ENCODE assay signal across 23 cellular contexts in the genomic region with DNA sequence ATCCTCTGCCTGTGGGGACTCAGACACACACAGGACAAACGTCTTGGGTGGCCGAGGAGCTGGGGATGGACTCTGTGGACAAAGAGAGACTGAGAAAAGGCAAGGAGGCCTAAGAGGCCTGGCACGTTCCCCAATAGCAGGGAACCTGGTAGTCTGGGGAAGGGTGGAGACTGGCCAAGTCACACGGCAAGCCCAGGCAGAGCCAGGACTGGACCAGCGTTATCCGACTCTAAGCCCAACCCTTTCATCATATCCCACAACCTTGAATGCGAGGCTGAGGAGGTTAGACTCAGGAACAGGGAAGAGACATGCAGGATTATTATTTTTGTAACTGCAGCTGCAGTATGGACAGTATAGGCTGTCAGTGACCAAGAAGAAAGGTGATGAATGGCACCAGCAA. TPM values are rescaled to one million over a fixed set of nuclear protein-coding genes. Genes with fewer than 3 reads are reported as not detected.
DNase-seq lines count a peak whose midpoint lies in the region; ATAC-seq, FAIRE-seq and TF ChIP-seq lines count a peak whose summit lies in the region.
"Had no signal": no experiment of that assay in that cellular context is flagged by ENCODE, and none has a peak within 500 bp of the region (broad histone marks: within the 10 kb centered on the region; RNA-seq: fewer than 3 reads in every experiment).

No MANE protein-coding gene starts in this region.

- no peak overlapping the region for H3K27ac ChIP-seq in RWPE1
- no peak overlapping the region for H3K27ac ChIP-seq in astrocyte (ENCODE audit: low read depth, low read length)
- H3K27ac ChIP-seq: A549; BLaER1 treated with 17β-estradiol and CSF1 and Interleukin-3, amounts not matched to agents 10 nM and 100 nM had no signal

- no peaks in the 10 kb centered on the region for H3K79me2 ChIP-seq in astrocyte (ENCODE audit: insufficient read depth, low read length)

- no peaks in the 10 kb centered on the region for H4K20me1 ChIP-seq in astrocyte (ENCODE audit: insufficient read depth, low read length)
- H4K20me1 ChIP-seq: BLaER1 treated with 17β-estradiol and CSF1 and Interleukin-3, amounts not matched to agents 10 nM and 100 nM had no signal

- H3K4me1 Mint-ChIP-seq in astrocyte (ENCODE audit: low read depth, unreplicated experiment), result no peaks in the 10 kb centered on the region
- H3K4me1 Mint-ChIP-seq: CD14-positive monocyte had no signal

- H3K9me3 Mint-ChIP-seq in astrocyte (ENCODE audit: unreplicated experiment), result no peaks in the 10 kb centered on the region
- H3K9me3 Mint-ChIP-seq: CD4-positive, alpha-beta T cell had no signal

- TF ChIP-seq CTCF in RWPE1 (conservative IDR thresholded peaks at IDR 0.05; ENCODE audit: low read depth) (no peak), astrocyte (IDR thresholded peaks at IDR 0.05; ENCODE audit: insufficient read depth, low read depth, low read length) (no peak), D721Med (IDR thresholded peaks at IDR 0.05; ENCODE audit: insufficient read depth, missing control alignments) (no peak)

- DNase-seq in RWPE1 (ENCODE audit: low spot score), result peak; percentile 30
- DNase-seq in astrocyte (ENCODE audit: low read depth), result no peak
- no peak for DNase-seq in GOT3 (lab: John Stamatoyannopoulos, UW)
- no peak for DNase-seq in D721Med (ENCODE audit: insufficient read length, low spot score)
- DNase-seq: 8988T; ACHN; AML-193; BE2C; Calu3; CD4-positive, alpha-beta T cell; COR-L47; DMS153; DND-41; H7; HCEC 1CT had no signal

- no peak overlapping the region for H3K4me2 ChIP-seq in astrocyte (ENCODE audit: low read length)
- H3K4me2 ChIP-seq: A549; BLaER1 treated with 17β-estradiol and CSF1 and Interleukin-3, amounts not matched to agents 10 nM and 100 nM had no signal

- no peak overlapping the region for H3K4me3 Mint-ChIP-seq in astrocyte (ENCODE audit: unreplicated experiment)
- H3K4me3 Mint-ChIP-seq: CD14-positive monocyte; CD4-positive, alpha-beta T cell had no signal

- peaks cover 82% of the 10 kb centered on the region for H3K27me3 Mint-ChIP-seq in astrocyte (ENCODE audit: low read depth, unreplicated experiment)

- CTCF ChIA-PET in RWPE1 (lab: Yijun Ruan, JAX), result no interaction called here

- H3K4me3 ChIP-seq in astrocyte (ENCODE audit: insufficient read depth, low read depth, low read length), result no peak overlapping the region
- H3K4me3 ChIP-seq: A549; BLaER1 treated with 17β-estradiol and CSF1 and Interleukin-3, amounts not matched to agents 10 nM and 100 nM had no signal

- ATAC-seq in esophagus mucosa (peak; percentile 78), HG02938 (IDR thresholded peaks at IDR 0.05; ENCODE audit: unreplicated experiment) (no peak)
- ATAC-seq: A549 had no signal

- peak overlapping the region; percentile 31 for H3K27ac Mint-ChIP-seq in astrocyte (ENCODE audit: unreplicated experiment)
- H3K27ac Mint-ChIP-seq: CD14-positive monocyte; CD4-positive, alpha-beta T cell had no signal

- POLR2A ChIA-PET in RWPE1 (lab: Yijun Ruan, JAX; ENCODE audit: low non-redundant PET), result no interaction called here

- no peaks in the 10 kb centered on the region for H3K36me3 Mint-ChIP-seq in astrocyte (ENCODE audit: low read depth, unreplicated experiment)
- H3K36me3 Mint-ChIP-seq: CD14-positive monocyte had no signal

- H3K4me1 ChIP-seq in astrocyte (ENCODE audit: insufficient read depth, low read length), result no peaks in the 10 kb centered on the region
- H3K4me1 ChIP-seq: A549, BE2C had no signal

- H3K36me3 ChIP-seq in astrocyte (ENCODE audit: insufficient read depth, low read length), result no peaks in the 10 kb centered on the region
- H3K36me3 ChIP-seq: BE2C; BLaER1 treated with 17β-estradiol and CSF1 and Interleukin-3, amounts not matched to agents 10 nM and 100 nM had no signal

- no peak overlapping the region for H3K9ac ChIP-seq in astrocyte (ENCODE audit: low read length)
- H3K9ac ChIP-seq: BLaER1 treated with 17β-estradiol and CSF1 and Interleukin-3, amounts not matched to agents 10 nM and 100 nM had no signal

- FAIRE-seq in astrocyte (lab: Jason Lieb, UNC) (no peak), D721Med (lab: Jason Lieb, UNC) (no peak)
- FAIRE-seq: A549, G401.6, GM12892, H1 had no signal

- H2AFZ ChIP-seq in astrocyte (ENCODE audit: low read depth, low read length), result no peak overlapping the region

- peaks cover 3% of the 10 kb centered on the region for H3K27me3 ChIP-seq in astrocyte (ENCODE audit: insufficient read depth, low read length)
- H3K27me3 ChIP-seq: BE2C; BLaER1 treated with 17β-estradiol and CSF1 and Interleukin-3, amounts not matched to agents 10 nM and 100 nM had no signal

- H3K9me3 ChIP-seq in astrocyte (ENCODE audit: insufficient read depth, low read depth, low read length), result no peaks in the 10 kb centered on the region
- H3K9me3 ChIP-seq: A549; BE2C; BLaER1 treated with 17β-estradiol and CSF1 and Interleukin-3, amounts not matched to agents 10 nM and 100 nM had no signal

RNA-seq across cellular contexts. Expression of a gene that starts 53.4 kb away (rescaled TPM):
- total RNA-seq in astrocyte (0.34 and 0.36 TPM in 2 replicates), esophagus mucosa (7.8 TPM)
- total RNA-seq: Calu3; CD4-positive, alpha-beta T cell had no signal
